Comparison of ENCODE assay signal across 27 cellular contexts in the genomic region with DNA sequence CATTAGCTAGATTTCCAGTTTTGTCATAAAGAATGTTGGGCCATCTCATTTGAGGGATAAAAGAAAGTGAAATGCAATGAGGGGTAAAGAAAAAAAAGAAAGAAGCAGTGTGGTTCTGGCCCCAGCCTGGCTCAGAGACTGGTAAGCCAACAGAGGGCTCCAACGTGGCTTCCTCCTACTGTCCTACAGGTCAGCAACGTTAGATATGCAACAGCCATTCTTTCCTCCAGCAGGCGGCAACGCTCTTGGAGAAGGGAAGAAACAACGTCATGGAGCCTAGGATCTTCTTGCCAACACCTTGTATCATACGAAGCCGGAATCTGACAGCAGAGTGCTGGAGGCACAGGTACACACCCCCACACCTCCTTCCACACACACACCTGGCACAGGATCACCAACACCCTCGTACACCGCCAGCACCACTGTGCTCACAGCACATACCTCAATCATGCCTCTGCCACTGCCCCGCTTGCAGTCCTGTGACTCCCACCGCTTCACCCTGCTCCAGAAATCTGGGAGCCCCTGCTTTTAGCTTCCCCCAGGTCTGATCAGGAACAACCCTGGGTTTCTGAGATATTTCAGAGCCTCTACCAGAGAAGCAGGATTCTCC.
DNase-seq lines count a peak whose midpoint lies in the region; ATAC-seq and TF ChIP-seq lines count a peak whose summit lies in the region.
"Had no signal": no experiment of that assay in that cellular context is flagged by ENCODE, and none has a peak within 500 bp of the region (broad histone marks: within the 10 kb centered on the region; RNA-seq: fewer than 3 reads in every experiment).

No MANE protein-coding gene starts in this region.

- H3K36me3 Mint-ChIP-seq in mesothelial cell of epicardium = peaks cover 28% of the 10 kb centered on the region

- no peaks in the 10 kb centered on the region for H3K4me1 Mint-ChIP-seq in mesothelial cell of epicardium
- H3K4me1 Mint-ChIP-seq: activated T-helper 17 cell treated with anti-CD3 and anti-CD28 coated beads, Interleukin-2, amount 50 U/mL, for 72 hours had no signal

- intact Hi-C loops in ascending aorta (cut with DNase I) = no loop called here

- no peak for ATAC-seq in HG03439 (IDR thresholded peaks at IDR 0.05; ENCODE audit: unreplicated experiment)
- ATAC-seq: activated CD4-positive, alpha-beta T cell treated with anti-CD3 and anti-CD28 coated beads for 36 hours; activated CD8-positive, alpha-beta T cell treated with anti-CD3 and anti-CD28 coated beads, Interleukin-2, amount 10 ng/mL, durations not matched to agents 7 days and 5 days; activated T-helper 17 cell treated with anti-CD3 and anti-CD28 coated beads, Interleukin-2, amount 50 U/mL, for 72 hours; effector memory CD8-positive, alpha-beta T cell; SK-N-SH treated with all-trans-retinoic acid at 6 μM for 48 hours had no signal

- H3K9me3 Mint-ChIP-seq in mesothelial cell of epicardium = peaks cover 48% of the 10 kb centered on the region
- H3K9me3 Mint-ChIP-seq: activated T-helper 17 cell treated with anti-CD3 and anti-CD28 coated beads, Interleukin-2, amount 50 U/mL, for 72 hours had no signal

- TF ChIP-seq CTCF in ascending aorta (IDR thresholded peaks at IDR 0.05) (no peak), mesothelial cell of epicardium (IDR thresholded peaks at IDR 0.05; ENCODE audit: unreplicated experiment) (no peak)

- H3K4me1 ChIP-seq in ascending aorta = no peaks in the 10 kb centered on the region
- peaks cover 2% of the 10 kb centered on the region for H3K4me1 ChIP-seq in rectal smooth muscle tissue (ENCODE audit: control insufficient read depth, insufficient read depth, low read length)
- H3K4me1 ChIP-seq: breast epithelium, right atrium auricular region had no signal

- H3K9ac ChIP-seq in rectal smooth muscle tissue (ENCODE audit: low read length) = no peak overlapping the region
- H3K9ac ChIP-seq: KMS-11 had no signal

- H3K27ac Mint-ChIP-seq in mesothelial cell of epicardium = no peak overlapping the region
- H3K27ac Mint-ChIP-seq: activated CD4-positive, alpha-beta T cell treated with anti-CD3 and anti-CD28 coated beads for 36 hours; activated CD8-positive, alpha-beta T cell treated with anti-CD3 and anti-CD28 coated beads, Interleukin-2, amount 10 ng/mL, durations not matched to agents 7 days and 5 days; activated T-helper 17 cell treated with anti-CD3 and anti-CD28 coated beads, Interleukin-2, amount 50 U/mL, for 72 hours; CD4-positive, CD25-positive, alpha-beta regulatory T cell; effector memory CD8-positive, alpha-beta T cell; stimulated activated naive CD8-positive, alpha-beta T cell treated with anti-CD3 and anti-CD28 coated beads, Interleukin-15, Interleukin-2, amounts not matched to agents 100 ng/mL and 50 ng/mL, for 24 hours had no signal

- peaks cover 0 to 10% of the 10 kb centered on the region in 2 donors for H3K9me3 ChIP-seq in ascending aorta
- H3K9me3 ChIP-seq: right atrium auricular region had no signal

- DNase-seq in NCI-H82 (lab: John Stamatoyannopoulos, UW) (peak; percentile 5), NCI-H82 treated with DMSO at 0.1 percent for 48 hours (lab: John Stamatoyannopoulos, UW; ENCODE audit: unreplicated experiment) (no peak), ascending aorta (ENCODE audit: low spot score in 2 of 2) (no peak), iPS-NIHi7 (ENCODE audit: extremely low spot score) (peak; percentile 40), mesothelial cell of epicardium (ENCODE audit: low spot score in 2 of 2, unreplicated experiment in 2 of 2) (no peak)
- DNase-seq in activated T-cell treated with anti-CD3 and anti-CD28 coated beads, Interleukin-2, amount 50 U/mL, for 48 hours = no peak
- DNase-seq: activated CD4-positive, alpha-beta T cell treated with anti-CD3 and anti-CD28 coated beads for 36 hours; activated CD8-positive, alpha-beta T cell treated with anti-CD3 and anti-CD28 coated beads, Interleukin-2, amount 10 ng/mL, durations not matched to agents 7 days and 5 days; activated naive CD4-positive, alpha-beta T cell treated with anti-CD3 and anti-CD28 coated beads, Interleukin-2, amount 50 U/mL, for 16 hours; amygdala; CD4-positive, CD25-positive, alpha-beta regulatory T cell; effector memory CD8-positive, alpha-beta T cell; erythroblast; islet precursor cell; NCI-H1417; NCI-H2081; NCI-H2227 treated with DMSO at 0.1 percent for 48 hours; NCI-H526 treated with DMSO at 0.1 percent for 48 hours; stimulated activated CD8-positive, alpha-beta memory T cell treated with anti-CD3 and anti-CD28 coated beads, Interleukin-4, amount 100 ng/mL, for 48 hours had no signal

- H3K4me3 Mint-ChIP-seq in mesothelial cell of epicardium = no peak overlapping the region
- H3K4me3 Mint-ChIP-seq: activated CD4-positive, alpha-beta T cell treated with anti-CD3 and anti-CD28 coated beads for 36 hours; activated CD8-positive, alpha-beta T cell treated with anti-CD3 and anti-CD28 coated beads, Interleukin-2, amount 10 ng/mL, durations not matched to agents 7 days and 5 days; activated T-helper 17 cell treated with anti-CD3 and anti-CD28 coated beads, Interleukin-2, amount 50 U/mL, for 72 hours; CD4-positive, CD25-positive, alpha-beta regulatory T cell; effector memory CD8-positive, alpha-beta T cell; stimulated activated naive CD8-positive, alpha-beta T cell treated with anti-CD3 and anti-CD28 coated beads, Interleukin-15, Interleukin-2, amounts not matched to agents 100 ng/mL and 50 ng/mL, for 24 hours had no signal

- H3K36me3 ChIP-seq in ascending aorta (no peaks in the 10 kb centered on the region), rectal smooth muscle tissue (ENCODE audit: control insufficient read depth, insufficient read depth, low read length) (no peaks in the 10 kb centered on the region)
- H3K36me3 ChIP-seq: breast epithelium, right atrium auricular region had no signal

- H3K27ac ChIP-seq in ascending aorta (peak overlapping the region; percentile 17 to 69), rectal smooth muscle tissue (ENCODE audit: low read depth, low read length) (peak overlapping the region; percentile 38)
- H3K27ac ChIP-seq: breast epithelium, KMS-11, right atrium auricular region had no signal

- H3K4me3 ChIP-seq in ascending aorta = no peak overlapping the region
- no peak overlapping the region for H3K4me3 ChIP-seq in rectal smooth muscle tissue (ENCODE audit: low read length)
- H3K4me3 ChIP-seq: breast epithelium, right atrium auricular region had no signal

- no peaks in the 10 kb centered on the region for H3K27me3 Mint-ChIP-seq in mesothelial cell of epicardium (ENCODE audit: low read depth)
- H3K27me3 Mint-ChIP-seq: activated CD4-positive, alpha-beta T cell treated with anti-CD3 and anti-CD28 coated beads for 36 hours; activated T-helper 17 cell treated with anti-CD3 and anti-CD28 coated beads, Interleukin-2, amount 50 U/mL, for 72 hours; CD4-positive, CD25-positive, alpha-beta regulatory T cell; stimulated activated naive CD8-positive, alpha-beta T cell treated with anti-CD3 and anti-CD28 coated beads, Interleukin-15, Interleukin-2, amounts not matched to agents 100 ng/mL and 50 ng/mL, for 24 hours had no signal

- H3K27me3 ChIP-seq in ascending aorta = no peaks in the 10 kb centered on the region
- H3K27me3 ChIP-seq in rectal smooth muscle tissue (ENCODE audit: control insufficient read depth, insufficient read depth, low read length) = no peaks in the 10 kb centered on the region
- H3K27me3 ChIP-seq: breast epithelium, right atrium auricular region had no signal

Comparison
In these comparisons a context has a peak if more than half of its experiments do, and no peak if none do; other contexts are left out.
1. DNase-seq: peak in NCI-H82 (single experiment) and iPS-NIHi7 (single experiment); none in NCI-H82 treated with DMSO at 0.1 percent for 48 hours (single experiment), ascending aorta (0 of 2), mesothelial cell of epicardium (0 of 2) and activated T-cell treated with anti-CD3 and anti-CD28 coated beads, Interleukin-2, amount 50 U/mL, for 48 hours (0 of 2).